ENCODE assay signal across 15 cellular contexts in genomic region chr17:5014357-5014756, GRCh38. TPM values are rescaled to one million over a fixed set of nuclear protein-coding genes. Genes with fewer than 3 reads are reported as not detected.
DNase-seq lines count a peak whose midpoint lies in the region; TF ChIP-seq lines count a peak whose summit lies in the region.
"Had no signal": no experiment of that assay in that cellular context is flagged by ENCODE, and none has a peak within 500 bp of the region (broad histone marks: within the 10 kb centered on the region; RNA-seq: fewer than 3 reads in every experiment).

No MANE protein-coding gene starts in this region.

- intact Hi-C loops in dendritic cell treated with granulocyte-macrophage colony-stimulating factor and Interleukin-4, amounts not matched to agents 40 ng/mL and 50 ng/mL, for 4 days (cut with micrococcal nuclease) = no loop called here
- intact Hi-C loops in MCF 10A (cut with micrococcal nuclease) = no loop called here

- peak overlapping the region; percentile 30 for H3K27ac Mint-ChIP-seq in dendritic cell treated with granulocyte-macrophage colony-stimulating factor and Interleukin-4, amounts not matched to agents 40 ng/mL and 50 ng/mL, for 4 days
- H3K27ac Mint-ChIP-seq in MCF 10A (ENCODE audit: low read depth, unreplicated experiment) = no peak overlapping the region
- H3K27ac Mint-ChIP-seq: GM23338, IgD-negative memory B cell had no signal

- no peak overlapping the region for H2BK12ac ChIP-seq in neuronal stem cell (ENCODE audit: low read length)

- POLR2A ChIA-PET in RWPE1 (lab: Yijun Ruan, JAX; ENCODE audit: low non-redundant PET) (no interaction called here), MCF 10A (lab: Yijun Ruan, JAX) (no interaction called here)

- no peaks in the 10 kb centered on the region for H3K9me3 Mint-ChIP-seq in dendritic cell treated with granulocyte-macrophage colony-stimulating factor and Interleukin-4, amounts not matched to agents 40 ng/mL and 50 ng/mL, for 4 days
- H3K9me3 Mint-ChIP-seq in MCF 10A (ENCODE audit: unreplicated experiment) = no peaks in the 10 kb centered on the region
- H3K9me3 Mint-ChIP-seq: CD4-positive, alpha-beta memory T cell; GM23338; IgD-negative memory B cell had no signal

- no CpG with 5 or more reads among the region's 4 CpGs for WGBS in neuronal stem cell (ENCODE audit: extremely low coverage in 2 of 2, insufficient read length in 2 of 2, insufficient replicate concordance in 1 of 2), 2 donors

- H3K36me3 ChIP-seq in neuronal stem cell (replicated peaks in 1 of 2; ENCODE audit: control insufficient read depth in 2 of 2, insufficient read depth in 2 of 2, low read length in 2 of 2) = peaks cover 32 to 80% of the 10 kb centered on the region in 2 donors
- H3K36me3 ChIP-seq: BE2C had no signal

- no peak overlapping the region for H2AFZ ChIP-seq in neuronal stem cell (ENCODE audit: low read length)
- H2AFZ ChIP-seq: GM23338 had no signal

- H3K4me3 Mint-ChIP-seq in dendritic cell treated with granulocyte-macrophage colony-stimulating factor and Interleukin-4, amounts not matched to agents 40 ng/mL and 50 ng/mL, for 4 days = no peak overlapping the region
- H3K4me3 Mint-ChIP-seq in MCF 10A (ENCODE audit: unreplicated experiment) = no peak overlapping the region
- H3K4me3 Mint-ChIP-seq: CD4-positive, alpha-beta memory T cell; GM23338 had no signal

- no peak overlapping the region for H2BK5ac ChIP-seq in neuronal stem cell (ENCODE audit: low read length)

- no peaks in the 10 kb centered on the region for H3K9me3 ChIP-seq in neuronal stem cell (replicated peaks in 1 of 2; ENCODE audit: control insufficient read depth in 2 of 2, insufficient read depth in 1 of 2, low read depth in 1 of 2, low read length in 2 of 2)
- H3K9me3 ChIP-seq: A549, BE2C had no signal

- H3K27me3 ChIP-seq in neuronal stem cell (ENCODE audit: control insufficient read depth in 3 of 3, insufficient read depth in 3 of 3, low read depth in 1 of 3, low read length in 3 of 3) = no peaks in the 10 kb centered on the region
- H3K27me3 ChIP-seq: BE2C had no signal

- no peak for DNase-seq in RWPE1 (ENCODE audit: low spot score)
- DNase-seq in neuronal stem cell (ENCODE audit: low spot score) = no peak
- no peak for DNase-seq in HuH-7.5 (ENCODE audit: low spot score)
- DNase-seq in MCF 10A (ENCODE audit: unreplicated experiment) = no peak
- DNase-seq: BE2C, DMS79, H7 had no signal

- H2BK15ac ChIP-seq in neuronal stem cell (ENCODE audit: low read length) = no peak overlapping the region

- H3K36me3 Mint-ChIP-seq in dendritic cell treated with granulocyte-macrophage colony-stimulating factor and Interleukin-4, amounts not matched to agents 40 ng/mL and 50 ng/mL, for 4 days (ENCODE audit: low read depth) = peaks cover 93% of the 10 kb centered on the region
- H3K36me3 Mint-ChIP-seq in MCF 10A (ENCODE audit: insufficient read depth, unreplicated experiment) = peaks cover 77% of the 10 kb centered on the region

- no peak overlapping the region for H2AK5ac ChIP-seq in neuronal stem cell (ENCODE audit: low read depth, low read length)

- no peak overlapping the region for H4K91ac ChIP-seq in neuronal stem cell (ENCODE audit: low read depth, low read length, poor library complexity)

- no peak overlapping the region for H3K4me2 ChIP-seq in neuronal stem cell (ENCODE audit: insufficient read depth, low read length, poor library complexity, severe bottlenecking)
- H3K4me2 ChIP-seq: A549, GM23338 had no signal

- no peak overlapping the region for H3K18ac ChIP-seq in neuronal stem cell (ENCODE audit: low read length)

- no peak overlapping the region for H2BK120ac ChIP-seq in neuronal stem cell (ENCODE audit: low read depth, low read length)

- peaks cover 26% of the 10 kb centered on the region for H3K4me1 Mint-ChIP-seq in dendritic cell treated with granulocyte-macrophage colony-stimulating factor and Interleukin-4, amounts not matched to agents 40 ng/mL and 50 ng/mL, for 4 days (ENCODE audit: low read depth)
- H3K4me1 Mint-ChIP-seq in MCF 10A (ENCODE audit: insufficient read depth, unreplicated experiment) = peaks cover 10% of the 10 kb centered on the region
- H3K4me1 Mint-ChIP-seq: GM23338 had no signal

- H3K4me3 ChIP-seq in neuronal stem cell (ENCODE audit: low read length in 2 of 2) = no peak overlapping the region
- H3K4me3 ChIP-seq: A549, GM23338 had no signal

- H3K27ac ChIP-seq in RWPE1 = peak overlapping the region; percentile 14; the same call in 1 of the 2 replicates
- no peak overlapping the region for H3K27ac ChIP-seq in neuronal stem cell (replicated peaks; ENCODE audit: low read length)
- H3K27ac ChIP-seq: A549, C4-2B had no signal

- H4K8ac ChIP-seq in neuronal stem cell (ENCODE audit: low read depth, low read length) = no peak overlapping the region

- no peaks in the 10 kb centered on the region for H3K4me1 ChIP-seq in neuronal stem cell (ENCODE audit: control insufficient read depth in 2 of 2, insufficient read depth in 1 of 2, low read depth in 1 of 2, low read length in 2 of 2)
- H3K4me1 ChIP-seq: A549, BE2C had no signal

- no peak overlapping the region for H3K14ac ChIP-seq in neuronal stem cell (ENCODE audit: low read length)

- TF ChIP-seq CTCF in RWPE1 (conservative IDR thresholded peaks at IDR 0.05; ENCODE audit: low read depth) (no peak), MCF 10A (IDR thresholded peaks at IDR 0.05; ENCODE audit: unreplicated experiment) (no peak)

- no TSS peak for BruUV-seq in MCF 10A (replicated peaks; lab: Mats Ljungman, UMichigan)

- no peak overlapping the region for H3K4ac ChIP-seq in neuronal stem cell (ENCODE audit: low read length)

- peak overlapping the region; percentile 18 for H3K23ac ChIP-seq in neuronal stem cell (ENCODE audit: low read depth, low read length, poor library complexity)

- CTCF ChIA-PET in RWPE1 (lab: Yijun Ruan, JAX) = interaction anchor here (1.1 kb wide), 1 partner anchor 16 kb away, joined by 4 read pairs; no protein-coding TSS in a partner anchor
- CTCF ChIA-PET in MCF 10A (lab: Yijun Ruan, JAX) = interaction anchor here (0.6 kb wide), 1 partner anchor 452 kb away, joined by 5 read pairs; no protein-coding TSS in a partner anchor

- no peak overlapping the region for H3K9ac ChIP-seq in neuronal stem cell (ENCODE audit: low read depth, low read length, poor library complexity)

- H3K27me3 Mint-ChIP-seq in dendritic cell treated with granulocyte-macrophage colony-stimulating factor and Interleukin-4, amounts not matched to agents 40 ng/mL and 50 ng/mL, for 4 days = no peaks in the 10 kb centered on the region
- H3K27me3 Mint-ChIP-seq in MCF 10A (ENCODE audit: insufficient read depth, unreplicated experiment) = no peaks in the 10 kb centered on the region
- H3K27me3 Mint-ChIP-seq: CD4-positive, alpha-beta memory T cell; IgD-negative memory B cell had no signal

- peaks cover 4% of the 10 kb centered on the region for H3K79me1 ChIP-seq in neuronal stem cell (ENCODE audit: low read depth, low read length)

RNA-seq across cellular contexts. Expression of gene KIF1C, which starts 16.6 kb away (rescaled TPM):
- polyA plus RNA-seq in neuronal stem cell (2013, experiment 1 of 2) = 16.5 TPM
- 16.8 TPM for polyA plus RNA-seq in neuronal stem cell (2013, experiment 2 of 2)
- 84.8 and 100 TPM in 2 replicates for total RNA-seq in MCF 10A (2022)

RNA-seq across cellular contexts. Expression of gene INCA1, which starts 17.0 kb away (rescaled TPM):
- 0.68 TPM for polyA plus RNA-seq in neuronal stem cell (2013, experiment 1 of 2)
- 0.64 TPM for polyA plus RNA-seq in neuronal stem cell (2013, experiment 2 of 2)
- 0.44 and 0.49 TPM in 2 replicates for total RNA-seq in MCF 10A (2022)
- total RNA-seq: GM23338 had no signal

RNA-seq across cellular contexts. Expression of gene SLC52A1, which starts 20.9 kb away (rescaled TPM):
- 0.06 TPM for polyA plus RNA-seq in neuronal stem cell (2013, experiment 1 of 2)
- 0.10 TPM for polyA plus RNA-seq in neuronal stem cell (2013, experiment 2 of 2)
- not detected in 2 replicates for total RNA-seq in MCF 10A (2022)
- total RNA-seq: G401 had no signal
- polyA plus RNA-seq: AG04450, IgD-negative memory B cell had no signal

RNA-seq across cellular contexts. Expression of gene CAMTA2, which starts 26.9 kb away (rescaled TPM):
- 10.8 TPM for polyA plus RNA-seq in neuronal stem cell (2013, experiment 1 of 2)
- polyA plus RNA-seq in neuronal stem cell (2013, experiment 2 of 2) = 9.7 TPM
- 126 and 154 TPM in 2 replicates for total RNA-seq in MCF 10A (2022)

RNA-seq across cellular contexts. Expression of gene SPAG7, which starts 46.7 kb away (rescaled TPM):
- 101 TPM for polyA plus RNA-seq in neuronal stem cell (2013, experiment 1 of 2)
- polyA plus RNA-seq in neuronal stem cell (2013, experiment 2 of 2) = 98.2 TPM
- total RNA-seq in MCF 10A (2022) = 112 and 151 TPM in 2 replicates
